11 cellular contexts compared by ENCODE assay signal in genomic region chr13:45132384-45133064, GRCh38. TPM values are rescaled to one million over a fixed set of nuclear protein-coding genes. Genes with fewer than 3 reads are reported as not detected.
DNase-seq lines count a peak whose midpoint lies in the region; ATAC-seq and TF ChIP-seq lines count a peak whose summit lies in the region.
"Had no signal": no experiment of that assay in that cellular context is flagged by ENCODE, and none has a peak within 500 bp of the region (broad histone marks: within the 10 kb centered on the region; RNA-seq: fewer than 3 reads in every experiment).

No MANE protein-coding gene starts in this region.

- TF ChIP-seq CTCF in neutrophil (IDR thresholded peaks at IDR 0.05), result no peak
- TF ChIP-seq CTCF in ascending aorta (IDR thresholded peaks at IDR 0.05), result no peak

- in situ Hi-C loops in GM23248 (cut with MboI), result no loop called here

- H3K9me3 ChIP-seq in neutrophil (no peaks in the 10 kb centered on the region), GM23248 (ENCODE audit: low read depth) (no peaks in the 10 kb centered on the region), ascending aorta (no peaks in the 10 kb centered on the region)
- H3K9me3 ChIP-seq: colonic mucosa had no signal

- peaks cover 33 to 40% of the 10 kb centered on the region in 2 experiments for H3K4me1 ChIP-seq in neutrophil (ENCODE audit: control insufficient read depth in 1 of 2, insufficient read depth in 1 of 2, low read depth in 1 of 2, low read length in 1 of 2)
- H3K4me1 ChIP-seq in GM23248 (ENCODE audit: insufficient read depth), result no peaks in the 10 kb centered on the region
- H3K4me1 ChIP-seq in ascending aorta, result no peaks in the 10 kb centered on the region
- H3K4me1 ChIP-seq: colonic mucosa had no signal

- H3K36me3 ChIP-seq in neutrophil (no peaks in the 10 kb centered on the region), GM23248 (ENCODE audit: low read depth) (no peaks in the 10 kb centered on the region), ascending aorta (peaks cover 2 to 3% of the 10 kb centered on the region in 2 donors)
- H3K36me3 ChIP-seq: colonic mucosa had no signal

- H3K27me3 ChIP-seq in neutrophil (no peaks in the 10 kb centered on the region), GM23248 (replicated peaks; ENCODE audit: insufficient read depth) (no peaks in the 10 kb centered on the region), ascending aorta (no peaks in the 10 kb centered on the region)
- H3K27me3 ChIP-seq: colonic mucosa had no signal

- H3K9ac ChIP-seq in GM23248, result no peak overlapping the region

- no peaks in the 10 kb centered on the region for H3F3A ChIP-seq in GM23248 (ENCODE audit: insufficient read depth)

- no peak overlapping the region for H3K4me2 ChIP-seq in GM23248 (ENCODE audit: unreplicated experiment)

- 95 to 96% methylated on average over 6 of the region's 6 CpGs for WGBS in GM23248 (ENCODE audit: low coverage in 1 of 2, low lambda C conversion rate in 2 of 2, missing lambda C conversion rate in 2 of 2), 2 experiments

- no peak for DNase-seq in activated T-cell treated with anti-CD3 and anti-CD28 coated beads for 4 hours
- no peak for DNase-seq in stimulated activated CD4-positive, alpha-beta T cell treated with anti-CD3 and anti-CD28 coated beads, Interleukin-4, amount 100 ng/mL, for 24 hours
- no peak for DNase-seq in GM23248
- DNase-seq in ascending aorta (ENCODE audit: low spot score in 2 of 2), result no peak
- DNase-seq: colonic mucosa, hypothalamus, posterior cingulate gyrus had no signal

- intact Hi-C loops in ascending aorta (cut with DNase I), result no loop called here

- peaks cover 12% of the 10 kb centered on the region; the same call in 1 of the 2 replicates for H4K20me1 ChIP-seq in GM23248 (ENCODE audit: insufficient read depth)

- ATAC-seq in GM18909 (IDR thresholded peaks at IDR 0.05; ENCODE audit: poor library complexity, unreplicated experiment), result peak; percentile 84
- peak; percentile 78 for ATAC-seq in GM21737 (IDR thresholded peaks at IDR 0.05; ENCODE audit: unreplicated experiment)
- peak; percentile 74 for ATAC-seq in HG03469 (IDR thresholded peaks at IDR 0.05; ENCODE audit: unreplicated experiment)

- peaks cover 99% of the 10 kb centered on the region for H3K79me2 ChIP-seq in GM23248 (ENCODE audit: insufficient read depth)

- H2AFZ ChIP-seq in GM23248, result no peak overlapping the region

- H3K4me3 ChIP-seq in neutrophil (ENCODE audit: low read depth in 1 of 2, low read length in 1 of 2), result peak overlapping the region; percentile 42 to 60
- H3K4me3 ChIP-seq in GM23248, result no peak overlapping the region
- H3K4me3 ChIP-seq in ascending aorta, result no peak overlapping the region
- H3K4me3 ChIP-seq: colonic mucosa had no signal

- no peaks in the 10 kb centered on the region for H3K9me2 ChIP-seq in GM23248 (ENCODE audit: insufficient read depth)

- H3K27ac ChIP-seq in neutrophil (peak overlapping the region; percentile 84), GM23248 (no peak overlapping the region), ascending aorta (no peak overlapping the region)
- H3K27ac ChIP-seq: colonic mucosa had no signal

RNA-seq across cellular contexts. Expression of gene GTF2F2, which starts 12.2 kb away (rescaled TPM):
- total RNA-seq in GM23248 (2014; rRNA removed; shearing (Covaris generic)), result 23.7 and 25.3 TPM in 2 replicates
- 26.4 and 27.6 TPM in 2 replicates for polyA plus RNA-seq in GM23248 (2016; fragmentation: Nextera tagmentation; extraction: Ambion mirVana)
- 6.4 TPM for total RNA-seq in ascending aorta

Comparison
In these comparisons a context has a peak if more than half of its experiments do, and no peak if none do; other contexts are left out.
1. H3K4me3 ChIP-seq: peak in neutrophil (2 of 2); none in GM23248 (single experiment) and ascending aorta (0 of 2).
2. Peak in every context shown above with its lines, with median percentiles within 50 percentile points of each other: ATAC-seq.